ENCODE assay signal across 25 cellular contexts in genomic region chr2:7241041-7241440, GRCh38.
A peak's percentile ranks its signal among the peaks of the same experiment; 100 is the strongest.
DNase-seq lines count a peak whose midpoint lies in the region; ATAC-seq and TF ChIP-seq lines count a peak whose summit lies in the region.
"Had no signal": no experiment of that assay in that cellular context is flagged by ENCODE, and none has a peak within 500 bp of the region (broad histone marks: within the 10 kb centered on the region; RNA-seq: fewer than 3 reads in every experiment).

No MANE protein-coding gene starts in this region.

- no peak for TF ChIP-seq POLR2A in erythroblast (IDR thresholded peaks at IDR 0.05; ENCODE audit: low read length)

- in situ Hi-C loops in G401 (cut with HindIII; ENCODE audit: low sequenced_read_pairs): no loop called here
- in situ Hi-C loops in ACHN (cut with HindIII; ENCODE audit: low pct_ligation_motif_present, low pct_unique_long_range_greater_than_20kb, low sequenced_read_pairs): no loop called here

- no peak for ATAC-seq in GM18870 (IDR thresholded peaks at IDR 0.05; ENCODE audit: unreplicated experiment)
- ATAC-seq: A549; CD8-positive, alpha-beta T cell had no signal

- DNase-seq in G401 (ENCODE audit: low spot score) (peak; percentile 63), cerebellar cortex (ENCODE audit: low spot score) (peak; percentile 53), cerebellum (ENCODE audit: low spot score) (peak; percentile 41), erythroblast (lab: John Stamatoyannopoulos, UW) (no peak), ACHN (no peak)
- DNase-seq: 8988T; AML-193; BE2C; Caco-2; Calu3; CD4-positive, alpha-beta memory T cell; CD4-positive, alpha-beta T cell; CD4-positive, CD25-positive, alpha-beta regulatory T cell; CD8-positive, alpha-beta memory T cell; CD8-positive, alpha-beta T cell; COR-L47; DMS 273 treated with DMSO at 0.1 percent for 48 hours; DMS153; DMS53; DMS79; DMS79 treated with DMSO at 0.1 percent for 48 hours; DND-41; EL had no signal

Comparison
In these comparisons a context has a peak if more than half of its experiments do, and no peak if none do; other contexts are left out.
1. DNase-seq: peak in G401 (single experiment), cerebellar cortex (single experiment) and cerebellum (single experiment); none in erythroblast (0 of 2) and ACHN (single experiment).